Comparison of ENCODE assay signal across 9 cellular contexts in genomic region chr12:110913119-110914056, GRCh38. TPM values are rescaled to one million over a fixed set of nuclear protein-coding genes. Genes with fewer than 3 reads are reported as not detected.
DNase-seq lines count a peak whose midpoint lies in the region; ATAC-seq and TF ChIP-seq lines count a peak whose summit lies in the region.
"Had no signal": no experiment of that assay in that cellular context is flagged by ENCODE, and none has a peak within 500 bp of the region (broad histone marks: within the 10 kb centered on the region; RNA-seq: fewer than 3 reads in every experiment).

No MANE protein-coding gene starts in this region.

- peak; percentile 97 for ATAC-seq in HG02642 (IDR thresholded peaks at IDR 0.05; ENCODE audit: poor library complexity, unreplicated experiment)

- H3K27ac Mint-ChIP-seq in IgD-negative memory B cell: peak overlapping the region; percentile 91 to 99 (median 97)
- H3K27ac Mint-ChIP-seq: activated naive CD8-positive, alpha-beta T cell treated with anti-CD3 and anti-CD28 coated beads, Interleukin-2, amount 10 ng/mL, durations not matched to agents 7 days and 5 days had no signal

- H3K36me3 Mint-ChIP-seq in IgD-negative memory B cell: no peaks in the 10 kb centered on the region
- H3K36me3 Mint-ChIP-seq: activated naive CD8-positive, alpha-beta T cell treated with anti-CD3 and anti-CD28 coated beads, Interleukin-2, amount 10 ng/mL, durations not matched to agents 7 days and 5 days had no signal

- H3K27me3 Mint-ChIP-seq in IgD-negative memory B cell: no peaks in the 10 kb centered on the region

- no peaks in the 10 kb centered on the region for H3K9me3 Mint-ChIP-seq in IgD-negative memory B cell
- H3K9me3 Mint-ChIP-seq: activated naive CD8-positive, alpha-beta T cell treated with anti-CD3 and anti-CD28 coated beads, Interleukin-2, amount 10 ng/mL, durations not matched to agents 7 days and 5 days had no signal

- peak overlapping the region in 3 of 4 donors; percentile 47 to 74 (median 73) for H3K4me3 Mint-ChIP-seq in IgD-negative memory B cell
- H3K4me3 Mint-ChIP-seq: activated naive CD8-positive, alpha-beta T cell treated with anti-CD3 and anti-CD28 coated beads, Interleukin-2, amount 10 ng/mL, durations not matched to agents 7 days and 5 days had no signal

- TF ChIP-seq POLR2A in GM19099 (IDR thresholded peaks at IDR 0.05; ENCODE audit: extremely low read depth, insufficient read length, low read depth): peak; percentile 40

- DNase-seq in pons (ENCODE audit: low spot score) (peak; percentile 3), NCI-H1105 (lab: John Stamatoyannopoulos, UW) (no peak), NCI-H446 (lab: John Stamatoyannopoulos, UW) (no peak)
- DNase-seq in effector CD8-positive, alpha-beta T cell (lab: John Stamatoyannopoulos, UW): no peak
- DNase-seq: activated naive CD8-positive, alpha-beta T cell treated with anti-CD3 and anti-CD28 coated beads, Interleukin-2, amount 10 ng/mL, durations not matched to agents 7 days and 5 days; NCI-H2029 had no signal

- peaks cover 17 to 29% (median 23%) of the 10 kb centered on the region in 3 donors for H3K4me1 Mint-ChIP-seq in IgD-negative memory B cell

RNA-seq across cellular contexts. Expression of gene MYL2, which starts 7.0 kb away (rescaled TPM):
- 0.88 TPM for polyA plus RNA-seq in IgD-negative memory B cell
